Comparison of ENCODE assay signal across 1 cellular context in the genomic region with DNA sequence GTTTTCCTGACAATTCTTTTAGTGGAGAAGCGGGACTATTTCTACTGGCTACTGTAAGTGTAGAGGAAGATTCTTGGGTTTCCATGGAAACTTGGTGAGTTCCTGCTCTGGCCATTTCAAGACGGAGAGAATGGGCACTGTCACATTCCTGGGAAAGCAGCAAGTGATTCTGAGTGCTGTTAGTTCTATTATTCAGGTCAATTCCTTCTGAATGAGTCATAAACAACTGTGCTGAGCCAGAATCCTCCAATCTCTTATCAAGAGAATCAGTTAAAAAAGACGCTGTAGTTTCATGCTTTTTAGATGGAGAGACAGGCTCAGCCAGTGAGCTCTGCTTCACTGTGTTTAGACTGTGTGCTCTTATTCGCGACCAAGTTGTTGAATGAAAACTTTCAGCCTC.
TF ChIP-seq lines count a peak whose summit lies in the region.

No MANE protein-coding gene starts in this region.

TF ChIP-seq in WTC11, 78 proteins besides CTCF, POLR2A, EP300 and RAD21 (continued from another document):
- TF ChIP-seq, protein P1, sequence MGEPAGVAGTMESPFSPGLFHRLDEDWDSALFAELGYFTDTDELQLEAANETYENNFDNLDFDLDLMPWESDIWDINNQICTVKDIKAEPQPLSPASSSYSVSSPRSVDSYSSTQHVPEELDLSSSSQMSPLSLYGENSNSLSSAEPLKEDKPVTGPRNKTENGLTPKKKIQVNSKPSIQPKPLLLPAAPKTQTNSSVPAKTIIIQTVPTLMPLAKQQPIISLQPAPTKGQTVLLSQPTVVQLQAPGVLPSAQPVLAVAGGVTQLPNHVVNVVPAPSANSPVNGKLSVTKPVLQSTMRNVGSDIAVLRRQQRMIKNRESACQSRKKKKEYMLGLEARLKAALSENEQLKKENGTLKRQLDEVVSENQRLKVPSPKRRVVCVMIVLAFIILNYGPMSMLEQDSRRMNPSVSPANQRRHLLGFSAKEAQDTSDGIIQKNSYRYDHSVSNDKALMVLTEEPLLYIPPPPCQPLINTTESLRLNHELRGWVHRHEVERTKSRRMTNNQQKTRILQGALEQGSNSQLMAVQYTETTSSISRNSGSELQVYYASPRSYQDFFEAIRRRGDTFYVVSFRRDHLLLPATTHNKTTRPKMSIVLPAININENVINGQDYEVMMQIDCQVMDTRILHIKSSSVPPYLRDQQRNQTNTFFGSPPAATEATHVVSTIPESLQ (CRISPR knock-in tag; IDR thresholded peaks at IDR 0.05) = no peak
- no peak for TF ChIP-seq GTF2I (CRISPR knock-in tag; conservative IDR thresholded peaks at IDR 0.05)
- TF ChIP-seq ZNF671 (CRISPR knock-in tag; IDR thresholded peaks at IDR 0.05) = no peak
- no peak for TF ChIP-seq AR (CRISPR knock-in tag; IDR thresholded peaks at IDR 0.05)
- TF ChIP-seq SP1 (CRISPR knock-in tag; conservative IDR thresholded peaks at IDR 0.05) = no peak
- no peak for TF ChIP-seq ELF4 (CRISPR knock-in tag; IDR thresholded peaks at IDR 0.05; ENCODE audit: low read depth)
- TF ChIP-seq FOXJ3 (CRISPR knock-in tag; IDR thresholded peaks at IDR 0.05; ENCODE audit: borderline replicate concordance) = no peak
- TF ChIP-seq SMAD4 (CRISPR knock-in tag; IDR thresholded peaks at IDR 0.05) = no peak
